12 cellular contexts compared by ENCODE assay signal in the genomic region with DNA sequence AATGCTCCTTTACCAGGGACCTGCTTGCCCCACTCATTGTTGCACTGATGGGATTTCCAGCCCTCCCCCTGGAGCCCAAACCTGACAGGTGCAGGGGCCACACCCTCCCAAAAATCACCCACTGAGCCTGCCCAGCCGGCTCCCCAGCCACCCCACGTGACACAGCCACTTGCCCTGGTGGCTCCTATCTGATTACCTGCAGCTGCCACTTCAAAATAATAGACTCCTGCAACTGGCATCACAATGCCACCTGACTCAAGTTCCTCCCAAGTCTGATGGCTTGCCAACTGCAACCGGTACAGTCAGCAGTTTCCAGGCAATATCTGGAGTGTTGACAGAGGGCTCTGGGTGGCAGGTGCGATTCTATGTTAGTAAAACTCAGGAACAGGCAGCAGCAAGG.
A peak's percentile ranks its signal among the peaks of the same experiment; 100 is the strongest.
DNase-seq lines count a peak whose midpoint lies in the region; ATAC-seq, FAIRE-seq and TF ChIP-seq lines count a peak whose summit lies in the region.
"Had no signal": no experiment of that assay in that cellular context is flagged by ENCODE, and none has a peak within 500 bp of the region (broad histone marks: within the 10 kb centered on the region; RNA-seq: fewer than 3 reads in every experiment).

No MANE protein-coding gene starts in this region.

- H3K4me1 ChIP-seq in GM23338 (ENCODE audit: insufficient read depth): no peaks in the 10 kb centered on the region
- peaks cover 59% of the 10 kb centered on the region for H3K4me1 ChIP-seq in mammary epithelial cell (ENCODE audit: insufficient read depth, low read length)
- H3K4me1 ChIP-seq in parathyroid adenoma: peaks cover 15% of the 10 kb centered on the region

- H3K9me3 ChIP-seq in mammary epithelial cell (replicated peaks; ENCODE audit: insufficient read depth, low read length) (no peaks in the 10 kb centered on the region), parathyroid adenoma (ENCODE audit: control insufficient read depth, low read length) (no peaks in the 10 kb centered on the region)

- H4K20me1 ChIP-seq in GM23338 (replicated peaks; ENCODE audit: insufficient read depth) (no peaks in the 10 kb centered on the region), mammary epithelial cell (ENCODE audit: insufficient read depth, low read length) (no peaks in the 10 kb centered on the region)

- H3K79me2 ChIP-seq in GM23338 (replicated peaks; ENCODE audit: insufficient read depth): no peaks in the 10 kb centered on the region
- H3K79me2 ChIP-seq in mammary epithelial cell (ENCODE audit: insufficient read depth, low read length): peaks cover 6% of the 10 kb centered on the region
- H3K79me2 ChIP-seq in parathyroid adenoma: no peaks in the 10 kb centered on the region

- H3K4me1 Mint-ChIP-seq in GM23338 (peaks cover 14% of the 10 kb centered on the region), immature natural killer cell (peaks cover 0 to 13% of the 10 kb centered on the region in 2 donors)

- H3K4me3 ChIP-seq in GM23338 (no peak overlapping the region), mammary epithelial cell (replicated peaks in 1 of 3; ENCODE audit: insufficient read depth in 1 of 3, low read depth in 2 of 3, low read length in 3 of 3) (no peak overlapping the region), parathyroid adenoma (ENCODE audit: low read depth, low read length) (no peak overlapping the region), brain microvascular endothelial cell (ENCODE audit: low read depth, low read length) (no peak overlapping the region)

- TF ChIP-seq CTCF in GM23338 (conservative IDR thresholded peaks at IDR 0.05; ENCODE audit: low read depth in 2 of 2) (no peak), mammary epithelial cell (conservative IDR thresholded peaks at IDR 0.05 in 1 of 2, IDR thresholded peaks at IDR 0.05 in 1 of 2; ENCODE audit: extremely low read depth in 1 of 2, insufficient read depth in 1 of 2, low read depth in 1 of 2, low read length in 2 of 2) (peak in 1 of 2 donors; percentile 3), parathyroid adenoma (IDR thresholded peaks at IDR 0.05) (no peak), brain microvascular endothelial cell (IDR thresholded peaks at IDR 0.05; ENCODE audit: low read depth, low read length, missing control alignments) (no peak)

- dilution Hi-C loops in mammary epithelial cell (cut with HindIII; ENCODE audit: low sequenced_read_pairs): no loop called here

- no peaks in the 10 kb centered on the region for H3K9me2 ChIP-seq in GM23338 (ENCODE audit: insufficient read depth)

- in situ Hi-C loops in mammary epithelial cell (cut with MboI; ENCODE audit: low sequenced_read_pairs in 2 of 2): no loop called here
- in situ Hi-C loops in brain microvascular endothelial cell (cut with HindIII; ENCODE audit: low pct_ligation_motif_present, low sequenced_read_pairs): no loop called here

- H3K9ac ChIP-seq in mammary epithelial cell (ENCODE audit: insufficient read depth, low read length) (peak overlapping the region; percentile 41), parathyroid adenoma (no peak overlapping the region)

- H3K27me3 ChIP-seq in GM23338 (ENCODE audit: insufficient read depth) (no peaks in the 10 kb centered on the region), mammary epithelial cell (ENCODE audit: insufficient read depth, low read length) (no peaks in the 10 kb centered on the region), parathyroid adenoma (ENCODE audit: control insufficient read depth, insufficient read depth, low read length) (no peaks in the 10 kb centered on the region), brain microvascular endothelial cell (replicated peaks) (no peaks in the 10 kb centered on the region)

- DNase-seq in GM23338 (ENCODE audit: low spot score) (no peak), NCI-H2107 treated with DMSO at 0.1 percent for 48 hours (lab: John Stamatoyannopoulos, UW; ENCODE audit: unreplicated experiment) (peak; percentile 98), mammary epithelial cell (no peak), brain microvascular endothelial cell (no peak), GM12892 (ENCODE audit: insufficient read length) (no peak), immature natural killer cell (no peak), T-helper 9 cell (no peak)
- DNase-seq: activated T-cell treated with anti-CD3 and anti-CD28 coated beads, Interleukin-2, amount 50 U/mL, for 24 hours; cortex of kidney had no signal

- FAIRE-seq in GM12892 (lab: Jason Lieb, UNC): no peak

- no peak overlapping the region for H3K4me2 ChIP-seq in GM23338
- peak overlapping the region; percentile 21 for H3K4me2 ChIP-seq in mammary epithelial cell (ENCODE audit: insufficient read depth, low read depth, low read length)
- peak overlapping the region; percentile 57 for H3K4me2 ChIP-seq in parathyroid adenoma (ENCODE audit: low read length)

- no peak for TF ChIP-seq POLR2A in GM12892 (IDR thresholded peaks at IDR 0.05; ENCODE audit: low read depth, low read length)

- ATAC-seq in GM23338: peak; percentile 13; the same call in 1 of the 3 replicates
- ATAC-seq: SK-N-SH treated with all-trans-retinoic acid at 6 μM for 48 hours had no signal

- no TSS peak for BruUV-seq in mammary epithelial cell (replicated peaks; lab: Mats Ljungman, UMichigan)

- WGBS in mammary epithelial cell (ENCODE audit: low coverage, missing lambda C conversion rate): 38% methylated on average over 4 of the region's 4 CpGs

- H2AFZ ChIP-seq in GM23338 (no peak overlapping the region), mammary epithelial cell (ENCODE audit: low read depth, low read length) (no peak overlapping the region), parathyroid adenoma (peak overlapping the region; percentile 62)

- H3K9me3 Mint-ChIP-seq in GM23338: no peaks in the 10 kb centered on the region
- H3K9me3 Mint-ChIP-seq in immature natural killer cell: peaks cover 0 to 3% (median 0%) of the 10 kb centered on the region in 6 donors
- H3K9me3 Mint-ChIP-seq: activated T-cell treated with anti-CD3 and anti-CD28 coated beads, Interleukin-2, amount 50 U/mL, for 24 hours had no signal

- intact Hi-C loops in mammary epithelial cell (cut with micrococcal nuclease): no loop called here

- H3K27me3 Mint-ChIP-seq in GM23338 (ENCODE audit: insufficient read depth, low read depth, poor library complexity) (peaks cover 3% of the 10 kb centered on the region), immature natural killer cell (ENCODE audit: low read depth in 3 of 3) (peaks cover 0 to 7% (median 0%) of the 10 kb centered on the region in 3 donors)
- H3K27me3 Mint-ChIP-seq: activated T-cell treated with anti-CD3 and anti-CD28 coated beads, Interleukin-2, amount 50 U/mL, for 24 hours had no signal

- no peaks in the 10 kb centered on the region for H3F3A ChIP-seq in GM23338 (replicated peaks; ENCODE audit: low read depth)

- H3K36me3 ChIP-seq in GM23338 (ENCODE audit: insufficient read depth) (no peaks in the 10 kb centered on the region), mammary epithelial cell (ENCODE audit: insufficient read depth, low read length) (no peaks in the 10 kb centered on the region), parathyroid adenoma (ENCODE audit: control insufficient read depth, insufficient read depth, low read length) (no peaks in the 10 kb centered on the region), brain microvascular endothelial cell (replicated peaks) (no peaks in the 10 kb centered on the region)

- no peak overlapping the region for H3K27ac ChIP-seq in GM23338 (ENCODE audit: low read depth)
- peak overlapping the region; percentile 72 for H3K27ac ChIP-seq in mammary epithelial cell (ENCODE audit: insufficient read depth, low read depth, low read length)
- peak overlapping the region; percentile 58 for H3K27ac ChIP-seq in parathyroid adenoma
- H3K27ac ChIP-seq in brain microvascular endothelial cell: no peak overlapping the region

- H3K27ac Mint-ChIP-seq in GM23338 (no peak overlapping the region), immature natural killer cell (no peak overlapping the region)
- H3K27ac Mint-ChIP-seq: activated T-cell treated with anti-CD3 and anti-CD28 coated beads, Interleukin-2, amount 50 U/mL, for 24 hours; IgD-negative memory B cell had no signal

- H3K4me3 Mint-ChIP-seq in GM23338 (no peak overlapping the region), immature natural killer cell (peak overlapping the region in 1 of 5 donors; percentile 67)
- H3K4me3 Mint-ChIP-seq: activated T-cell treated with anti-CD3 and anti-CD28 coated beads, Interleukin-2, amount 50 U/mL, for 24 hours had no signal

- CTCF ChIA-PET in mammary epithelial cell (lab: Charles Lee; ENCODE audit: low non-redundant PET): no interaction called here

- H3K36me3 Mint-ChIP-seq in GM23338 (ENCODE audit: low read depth): no peaks in the 10 kb centered on the region
- H3K36me3 Mint-ChIP-seq in immature natural killer cell: no peaks in the 10 kb centered on the region
- H3K36me3 Mint-ChIP-seq: IgD-negative memory B cell had no signal

TF ChIP-seq in GM23338, 12 proteins besides CTCF, POLR2A, EP300 and RAD21 (continues in another document):
- TF ChIP-seq EZH2 (IDR thresholded peaks at IDR 0.05; ENCODE audit: low read depth, unreplicated experiment): no peak
- no peak for TF ChIP-seq STAT1 (IDR thresholded peaks at IDR 0.05; ENCODE audit: unreplicated experiment)
- TF ChIP-seq, protein P1, sequence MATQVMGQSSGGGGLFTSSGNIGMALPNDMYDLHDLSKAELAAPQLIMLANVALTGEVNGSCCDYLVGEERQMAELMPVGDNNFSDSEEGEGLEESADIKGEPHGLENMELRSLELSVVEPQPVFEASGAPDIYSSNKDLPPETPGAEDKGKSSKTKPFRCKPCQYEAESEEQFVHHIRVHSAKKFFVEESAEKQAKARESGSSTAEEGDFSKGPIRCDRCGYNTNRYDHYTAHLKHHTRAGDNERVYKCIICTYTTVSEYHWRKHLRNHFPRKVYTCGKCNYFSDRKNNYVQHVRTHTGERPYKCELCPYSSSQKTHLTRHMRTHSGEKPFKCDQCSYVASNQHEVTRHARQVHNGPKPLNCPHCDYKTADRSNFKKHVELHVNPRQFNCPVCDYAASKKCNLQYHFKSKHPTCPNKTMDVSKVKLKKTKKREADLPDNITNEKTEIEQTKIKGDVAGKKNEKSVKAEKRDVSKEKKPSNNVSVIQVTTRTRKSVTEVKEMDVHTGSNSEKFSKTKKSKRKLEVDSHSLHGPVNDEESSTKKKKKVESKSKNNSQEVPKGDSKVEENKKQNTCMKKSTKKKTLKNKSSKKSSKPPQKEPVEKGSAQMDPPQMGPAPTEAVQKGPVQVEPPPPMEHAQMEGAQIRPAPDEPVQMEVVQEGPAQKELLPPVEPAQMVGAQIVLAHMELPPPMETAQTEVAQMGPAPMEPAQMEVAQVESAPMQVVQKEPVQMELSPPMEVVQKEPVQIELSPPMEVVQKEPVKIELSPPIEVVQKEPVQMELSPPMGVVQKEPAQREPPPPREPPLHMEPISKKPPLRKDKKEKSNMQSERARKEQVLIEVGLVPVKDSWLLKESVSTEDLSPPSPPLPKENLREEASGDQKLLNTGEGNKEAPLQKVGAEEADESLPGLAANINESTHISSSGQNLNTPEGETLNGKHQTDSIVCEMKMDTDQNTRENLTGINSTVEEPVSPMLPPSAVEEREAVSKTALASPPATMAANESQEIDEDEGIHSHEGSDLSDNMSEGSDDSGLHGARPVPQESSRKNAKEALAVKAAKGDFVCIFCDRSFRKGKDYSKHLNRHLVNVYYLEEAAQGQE (IDR thresholded peaks at IDR 0.05; ENCODE audit: unreplicated experiment): no peak
- TF ChIP-seq ZNF114 (CRISPR knock-in tag; IDR thresholded peaks at IDR 0.05): no peak

Comparison
In these comparisons a context has a peak if more than half of its experiments do, and no peak if none do; other contexts are left out.
1. H3K27ac ChIP-seq: peak in mammary epithelial cell (single experiment) and parathyroid adenoma (single experiment); none in GM23338 (single experiment) and brain microvascular endothelial cell (single experiment).